Comparison of ENCODE assay signal across 9 cellular contexts in the genomic region with DNA sequence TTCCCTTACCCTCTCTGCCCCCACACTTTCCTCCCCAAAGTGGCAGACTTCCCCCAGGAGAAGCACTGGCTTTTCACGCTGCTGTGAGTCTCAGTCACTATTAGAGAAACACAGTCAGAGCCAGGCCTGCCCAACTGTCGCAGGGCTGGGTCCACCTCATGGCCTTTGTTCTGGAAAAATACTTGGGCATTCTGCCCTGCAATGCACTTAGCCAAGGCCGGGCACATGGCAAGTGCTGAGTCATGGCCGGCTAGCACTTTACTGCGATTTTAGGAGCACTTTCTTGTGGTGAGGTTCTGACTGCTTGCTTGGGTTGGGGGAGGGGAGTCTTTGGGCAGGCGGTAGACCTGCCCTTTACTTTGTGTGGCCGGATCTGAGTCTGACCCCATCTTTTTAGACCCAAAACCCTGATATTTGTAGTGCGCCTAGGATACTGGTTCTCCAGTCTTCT. TPM values are rescaled to one million over a fixed set of nuclear protein-coding genes. Genes with fewer than 3 reads are reported as not detected.
A peak's percentile ranks its signal among the peaks of the same experiment; 100 is the strongest.
DNase-seq lines count a peak whose midpoint lies in the region; ATAC-seq and TF ChIP-seq lines count a peak whose summit lies in the region.
"Had no signal": no experiment of that assay in that cellular context is flagged by ENCODE, and none has a peak within 500 bp of the region (broad histone marks: within the 10 kb centered on the region; RNA-seq: fewer than 3 reads in every experiment).

No MANE protein-coding gene starts in this region.

- TF ChIP-seq CTCF in adrenal gland (IDR thresholded peaks at IDR 0.05), result no peak
- no peak for TF ChIP-seq CTCF in heart right ventricle (IDR thresholded peaks at IDR 0.05)
- TF ChIP-seq CTCF in natural killer cell (IDR thresholded peaks at IDR 0.05), result no peak

- H3K27ac ChIP-seq in adrenal gland (peak overlapping the region; percentile 94 to 98 (median 97)), heart right ventricle (peak overlapping the region; percentile 70 to 97 (median 92))

- CTCF ChIA-PET in activated naive CD4-positive, alpha-beta T cell treated with anti-CD3 and anti-CD28 coated beads for 36 hours (lab: Charles Lee), result no interaction called here

- H3K4me3 ChIP-seq in adrenal gland (peak overlapping the region in 1 of 4 donors; percentile 32), heart right ventricle (peak overlapping the region in 3 of 10 donors; percentile 8 to 26 (median 23))

- no peak overlapping the region for H3K27ac Mint-ChIP-seq in activated naive CD4-positive, alpha-beta T cell treated with anti-CD3 and anti-CD28 coated beads for 36 hours
- H3K27ac Mint-ChIP-seq in natural killer cell, result no peak overlapping the region
- H3K27ac Mint-ChIP-seq: activated naive CD4-positive, alpha-beta T cell treated with anti-CD3 and anti-CD28 coated beads, Interleukin-2, amount 50 U/mL, for 24 hours had no signal

- H3K9me3 ChIP-seq in adrenal gland (replicated peaks in 1 of 3) (no peaks in the 10 kb centered on the region), heart right ventricle (no peaks in the 10 kb centered on the region)

- H3K4me1 ChIP-seq in adrenal gland (replicated peaks in 1 of 2) (peaks cover 95 to 96% of the 10 kb centered on the region in 2 donors), heart right ventricle (peaks cover 43 to 84% (median 72%) of the 10 kb centered on the region in 9 donors)

- 15 to 40% (median 21%) methylated on average over 4 to 8 of the region's 8 CpGs for WGBS in adrenal gland, 4 donors
- 33 to 45% methylated on average over 8 of the region's 8 CpGs for WGBS in heart right ventricle, 2 donors

- intact Hi-C loops in activated naive CD4-positive, alpha-beta T cell treated with anti-CD3 and anti-CD28 coated beads for 36 hours (cut with micrococcal nuclease), result no loop called here
- intact Hi-C loops in adrenal gland (cut with DNase I) (no loop called here), heart right ventricle (cut with DNase I) (loop anchor here in 1 of 10 donors (2.0 kb wide), 1 partner anchor 17 kb away; no protein-coding TSS in a partner anchor), natural killer cell (cut with micrococcal nuclease) (no loop called here)

- H3K9me3 Mint-ChIP-seq in activated naive CD4-positive, alpha-beta T cell treated with anti-CD3 and anti-CD28 coated beads for 36 hours, result no peaks in the 10 kb centered on the region
- no peaks in the 10 kb centered on the region for H3K9me3 Mint-ChIP-seq in natural killer cell
- H3K9me3 Mint-ChIP-seq: activated naive CD4-positive, alpha-beta T cell treated with anti-CD3 and anti-CD28 coated beads, Interleukin-2, amount 50 U/mL, for 24 hours had no signal

- H3K27me3 Mint-ChIP-seq in activated naive CD4-positive, alpha-beta T cell treated with anti-CD3 and anti-CD28 coated beads for 36 hours (ENCODE audit: low read depth), result no peaks in the 10 kb centered on the region
- no peaks in the 10 kb centered on the region for H3K27me3 Mint-ChIP-seq in natural killer cell (ENCODE audit: low read depth in 2 of 2)
- H3K27me3 Mint-ChIP-seq: activated naive CD4-positive, alpha-beta T cell treated with anti-CD3 and anti-CD28 coated beads, Interleukin-2, amount 50 U/mL, for 24 hours had no signal

- no peak overlapping the region for H3K4me3 Mint-ChIP-seq in activated naive CD4-positive, alpha-beta T cell treated with anti-CD3 and anti-CD28 coated beads for 36 hours
- no peak overlapping the region for H3K4me3 Mint-ChIP-seq in natural killer cell
- H3K4me3 Mint-ChIP-seq: activated naive CD4-positive, alpha-beta T cell treated with anti-CD3 and anti-CD28 coated beads, Interleukin-2, amount 50 U/mL, for 24 hours had no signal

- H3K36me3 ChIP-seq in adrenal gland (replicated peaks in 1 of 2) (no peaks in the 10 kb centered on the region), heart right ventricle (peaks cover 0 to 18% (median 0%) of the 10 kb centered on the region in 9 donors)

- DNase-seq in activated naive CD4-positive, alpha-beta T cell treated with anti-CD3 and anti-CD28 coated beads for 36 hours, result peak; percentile 18
- no peak for DNase-seq in activated naive CD4-positive, alpha-beta T cell treated with Interleukin-2 at 50 U/mL for 16 hours
- DNase-seq in adrenal gland (peak; percentile 90 to 97 (median 96)), heart right ventricle (peak; percentile 64 to 75), pulmonary artery endothelial cell (ENCODE audit: low read depth, low spot score) (peak; percentile 53), natural killer cell (no peak)
- no peak for DNase-seq in activated effector memory CD4-positive, alpha-beta T cell treated with Interleukin-2 at 50 U/mL for 16 hours

- ATAC-seq in heart right ventricle, result peak; percentile 35 to 87 (median 70)
- ATAC-seq in natural killer cell, result no peak
- ATAC-seq in HG02884 (IDR thresholded peaks at IDR 0.05; ENCODE audit: unreplicated experiment), result no peak

- TF ChIP-seq POLR2A in adrenal gland (IDR thresholded peaks at IDR 0.05), result peak; percentile 12 to 87

- H3K27me3 ChIP-seq in adrenal gland, result no peaks in the 10 kb centered on the region
- H3K27me3 ChIP-seq in heart right ventricle, result no peaks in the 10 kb centered on the region

- H3K4me1 Mint-ChIP-seq in activated naive CD4-positive, alpha-beta T cell treated with anti-CD3 and anti-CD28 coated beads for 36 hours (ENCODE audit: low read depth), result peaks cover 5% of the 10 kb centered on the region
- H3K4me1 Mint-ChIP-seq in natural killer cell, result no peaks in the 10 kb centered on the region
- H3K4me1 Mint-ChIP-seq: activated naive CD4-positive, alpha-beta T cell treated with anti-CD3 and anti-CD28 coated beads, Interleukin-2, amount 50 U/mL, for 24 hours had no signal

- no peaks in the 10 kb centered on the region for H3K36me3 Mint-ChIP-seq in activated naive CD4-positive, alpha-beta T cell treated with anti-CD3 and anti-CD28 coated beads for 36 hours (ENCODE audit: low read depth)
- no peaks in the 10 kb centered on the region for H3K36me3 Mint-ChIP-seq in natural killer cell
- H3K36me3 Mint-ChIP-seq: activated naive CD4-positive, alpha-beta T cell treated with anti-CD3 and anti-CD28 coated beads, Interleukin-2, amount 50 U/mL, for 24 hours had no signal

RNA-seq across cellular contexts. Expression of gene EPHX1, which starts 7.7 kb away (rescaled TPM):
- total RNA-seq in activated naive CD4-positive, alpha-beta T cell treated with anti-CD3 and anti-CD28 coated beads for 36 hours, result 1 to 10 TPM; 3.8 to 5.0 TPM
- 1,000 to 10,000 TPM; 1,400 to 3,548 (median 1,755) TPM for total RNA-seq in adrenal gland
- polyA plus RNA-seq in adrenal gland, result 1,000 to 10,000 TPM in 1 of 3 donors, 100 to 1,000 TPM in 2; 337 to 1,831 (median 896) TPM
- total RNA-seq in heart right ventricle, result 10 to 100 TPM; 34.9 to 80.8 (median 48.4) TPM
- 10 to 100 TPM; 31.5 to 38.2 TPM for polyA plus RNA-seq in heart right ventricle
- 7.1 and 12.4 TPM in 2 replicates for total RNA-seq in pulmonary artery endothelial cell
- total RNA-seq in natural killer cell, result 1 to 10 TPM; 1.1 to 2.3 (median 1.5) TPM

RNA-seq across cellular contexts. Expression of gene SRP9, which starts 40.0 kb away (rescaled TPM):
- total RNA-seq in activated naive CD4-positive, alpha-beta T cell treated with anti-CD3 and anti-CD28 coated beads for 36 hours, result 100 to 1,000 TPM; 356 to 363 TPM
- total RNA-seq in adrenal gland, result 100 to 1,000 TPM; 197 to 429 (median 293) TPM
- 100 to 1,000 TPM; 144 to 521 (median 178) TPM for polyA plus RNA-seq in adrenal gland
- 100 to 1,000 TPM; 165 to 199 (median 175) TPM for total RNA-seq in heart right ventricle
- 100 to 1,000 TPM; 121 to 153 TPM for polyA plus RNA-seq in heart right ventricle
- 210 and 267 TPM in 2 replicates for total RNA-seq in pulmonary artery endothelial cell
- 100 to 1,000 TPM in 1 of 3 donors, 10 to 100 TPM in 2; 83.1 to 116 (median 93.0) TPM for total RNA-seq in natural killer cell

Comparison
In these comparisons a context has a peak if more than half of its experiments do, and no peak if none do; other contexts are left out.
1. DNase-seq: peak in activated naive CD4-positive, alpha-beta T cell treated with anti-CD3 and anti-CD28 coated beads for 36 hours (single experiment), adrenal gland (7 of 7), heart right ventricle (2 of 2) and pulmonary artery endothelial cell (single experiment); none in activated naive CD4-positive, alpha-beta T cell treated with Interleukin-2 at 50 U/mL for 16 hours (single experiment), activated effector memory CD4-positive, alpha-beta T cell treated with Interleukin-2 at 50 U/mL for 16 hours (single experiment) and natural killer cell (single experiment).
2. ATAC-seq: peak in heart right ventricle (8 of 8); none in natural killer cell (0 of 3) and HG02884 (single experiment).
3. RNA of gene EPHX1, which starts 7.7 kb away (total RNA-seq): 1,400 to 3,548 TPM in adrenal gland; 34.9 to 80.8 TPM in heart right ventricle, 7.1 to 12.4 TPM in pulmonary artery endothelial cell, 3.8 to 5.0 TPM in activated naive CD4-positive, alpha-beta T cell treated with anti-CD3 and anti-CD28 coated beads for 36 hours and 1.1 to 2.3 TPM in natural killer cell; every median in the first group is over 10 times any median in the second.